9 cellular contexts compared by ENCODE assay signal in the genomic region with DNA sequence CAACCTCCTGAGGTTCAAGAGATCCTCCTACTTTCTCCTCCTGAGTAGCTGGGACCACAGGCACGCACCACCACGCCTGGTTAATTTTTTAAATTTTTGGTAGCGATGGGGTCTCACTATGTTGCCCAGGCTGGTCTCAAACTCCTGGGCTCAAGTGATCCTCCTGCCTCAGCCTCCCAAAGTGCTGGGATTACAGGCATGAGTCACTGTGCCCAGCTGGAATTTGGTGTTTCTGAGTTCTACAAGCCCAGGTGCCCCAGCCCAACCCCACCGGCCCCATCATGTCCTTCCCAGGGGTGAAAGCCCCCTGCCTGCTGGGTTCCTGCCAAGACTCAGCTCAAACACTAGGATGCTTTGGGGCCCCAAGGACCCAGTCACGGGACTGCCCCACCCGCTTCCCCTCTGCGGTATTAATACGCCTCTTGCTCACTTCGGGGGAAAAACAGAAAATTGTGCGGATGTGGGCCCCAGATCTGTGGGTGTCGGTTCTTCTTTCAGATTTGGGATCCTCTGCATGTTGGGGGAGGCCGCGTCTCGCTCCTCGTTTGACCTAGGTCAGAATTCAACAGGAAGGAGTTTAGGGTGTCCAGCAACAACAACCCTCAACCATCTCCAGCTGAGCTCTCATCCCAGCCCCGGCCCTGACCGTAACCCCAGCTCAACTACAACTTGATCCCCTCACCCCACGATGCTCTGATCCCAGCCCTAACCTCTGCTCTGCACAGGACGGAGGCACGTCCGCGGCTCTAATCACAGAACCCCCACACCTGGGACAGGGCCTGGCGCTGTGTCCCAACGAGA. TPM values are rescaled to one million over a fixed set of nuclear protein-coding genes. Genes with fewer than 3 reads are reported as not detected.
A peak's percentile ranks its signal among the peaks of the same experiment; 100 is the strongest.
DNase-seq lines count a peak whose midpoint lies in the region; ATAC-seq and TF ChIP-seq lines count a peak whose summit lies in the region.
"Had no signal": no experiment of that assay in that cellular context is flagged by ENCODE, and none has a peak within 500 bp of the region (broad histone marks: within the 10 kb centered on the region; RNA-seq: fewer than 3 reads in every experiment).

No MANE protein-coding gene starts in this region.

- POLR2A ChIA-PET in CD8-positive, alpha-beta T cell (lab: Charles Lee), result interaction anchor here (0.9 to 1.6 kb wide), 3 partner anchors 23 to 95 kb away, joined by 3 to 7 read pairs (median 3); a partner anchor contains a TSS

- peak overlapping the region; percentile 43 for H3K27ac ChIP-seq in CD8-positive, alpha-beta T cell (ENCODE audit: low read depth, low read length)
- peak overlapping the region; percentile 76 for H3K27ac ChIP-seq in effector memory CD4-positive, alpha-beta T cell (ENCODE audit: insufficient read depth, low read length, poor library complexity, severe bottlenecking)
- H3K27ac ChIP-seq in WERI-Rb-1, result no peak overlapping the region
- H3K27ac ChIP-seq: SK-N-MC had no signal

- peak overlapping the region; percentile 98 for H3K27ac Mint-ChIP-seq in CD8-positive, alpha-beta T cell

- H3K27me3 Mint-ChIP-seq in CD8-positive, alpha-beta T cell (ENCODE audit: low read depth), result no peaks in the 10 kb centered on the region

- peak overlapping the region; percentile 80 for H3K4me3 Mint-ChIP-seq in CD8-positive, alpha-beta T cell

- H3K4me3 ChIP-seq in CD8-positive, alpha-beta T cell (ENCODE audit: low read depth, low read length), result peak overlapping the region; percentile 49
- peak overlapping the region; percentile 38 for H3K4me3 ChIP-seq in effector memory CD4-positive, alpha-beta T cell (ENCODE audit: insufficient read depth, low read depth, low read length, poor library complexity, severe bottlenecking)
- H3K4me3 ChIP-seq in WERI-Rb-1 (ENCODE audit: low read depth, low read length), result no peak overlapping the region
- H3K4me3 ChIP-seq: SK-N-MC had no signal

- TF ChIP-seq CTCF in CD8-positive, alpha-beta T cell (IDR thresholded peaks at IDR 0.05), result no peak
- TF ChIP-seq CTCF in WERI-Rb-1 (IDR thresholded peaks at IDR 0.05; ENCODE audit: low read depth, low read length), result no peak

- no peaks in the 10 kb centered on the region for H3K9me3 Mint-ChIP-seq in CD8-positive, alpha-beta T cell

- intact Hi-C loops in CD8-positive, alpha-beta T cell (cut with DNase I, micrococcal nuclease), result loop anchor here in 1 of 2 experiments (2.0 kb wide), 1 partner anchor 25 kb away; a partner anchor contains a TSS

- no peaks in the 10 kb centered on the region for H3K9me3 ChIP-seq in CD8-positive, alpha-beta T cell (ENCODE audit: low read length)
- H3K9me3 ChIP-seq in effector memory CD4-positive, alpha-beta T cell (ENCODE audit: control insufficient read depth, low read length), result no peaks in the 10 kb centered on the region
- H3K9me3 ChIP-seq in WERI-Rb-1 (ENCODE audit: severe bottlenecking), result no peaks in the 10 kb centered on the region

- peaks cover 53% of the 10 kb centered on the region for H3K4me1 Mint-ChIP-seq in CD8-positive, alpha-beta T cell (ENCODE audit: low read depth)

- no peaks in the 10 kb centered on the region for H3K36me3 Mint-ChIP-seq in CD8-positive, alpha-beta T cell

- no peaks in the 10 kb centered on the region for H3K36me3 ChIP-seq in CD8-positive, alpha-beta T cell (ENCODE audit: insufficient read depth, low read length)
- H3K36me3 ChIP-seq in effector memory CD4-positive, alpha-beta T cell (ENCODE audit: control insufficient read depth, insufficient read depth, low read length), result no peaks in the 10 kb centered on the region
- H3K36me3 ChIP-seq in WERI-Rb-1, result no peaks in the 10 kb centered on the region

- peaks cover 39% of the 10 kb centered on the region for H3K4me1 ChIP-seq in CD8-positive, alpha-beta T cell (ENCODE audit: insufficient read depth, low read length)
- H3K4me1 ChIP-seq in effector memory CD4-positive, alpha-beta T cell (ENCODE audit: control insufficient read depth, insufficient read depth, low read length, poor library complexity, severe bottlenecking), result peaks cover 20% of the 10 kb centered on the region

- CTCF ChIA-PET in CD8-positive, alpha-beta T cell (lab: Charles Lee), result interaction anchor here (1.3 to 2.0 kb wide), 4 partner anchors 13 to 137 kb away, joined by 5 to 9 read pairs (median 5); no protein-coding TSS in a partner anchor

- no peaks in the 10 kb centered on the region for H3K27me3 ChIP-seq in CD8-positive, alpha-beta T cell (ENCODE audit: insufficient read depth, low read length)
- H3K27me3 ChIP-seq in effector memory CD4-positive, alpha-beta T cell (replicated peaks; ENCODE audit: control insufficient read depth, insufficient read depth, low read length, poor library complexity, severe bottlenecking), result no peaks in the 10 kb centered on the region
- no peaks in the 10 kb centered on the region for H3K27me3 ChIP-seq in WERI-Rb-1 (ENCODE audit: insufficient read depth, low read depth, severe bottlenecking)

- peak; percentile 44 to 86 (median 70) for DNase-seq in CD8-positive, alpha-beta T cell
- DNase-seq in activated CD4-positive, CD25-positive, alpha-beta regulatory T cell treated with anti-CD3 and anti-CD28 coated beads, Interleukin-2, amount 50 U/mL, for 16 hours (ENCODE audit: low read depth, low spot score), result peak; percentile 62
- DNase-seq in effector memory CD4-positive, alpha-beta T cell, result peak; percentile 53 to 62 (median 57)
- DNase-seq in stimulated activated CD4-positive, alpha-beta T cell treated with anti-CD3 and anti-CD28 coated beads, Interleukin-4, amount 100 ng/mL, for 48 hours (ENCODE audit: low read depth in 2 of 2), result peak; percentile 61 to 68
- no peak for DNase-seq in dedifferentiated amniotic fluid mesenchymal stem cell (ENCODE audit: extremely low spot score)
- no peak for DNase-seq in WERI-Rb-1
- no peak for DNase-seq in 8988T

- ATAC-seq in CD8-positive, alpha-beta T cell, result peak; percentile 94
- peak; percentile 57 for ATAC-seq in HG02885 (IDR thresholded peaks at IDR 0.05; ENCODE audit: poor library complexity, unreplicated experiment)

RNA-seq across cellular contexts. Expression of a gene that starts 3.7 kb away (rescaled TPM):
- total RNA-seq in CD8-positive, alpha-beta T cell, result 1 to 10 TPM; 2.3 to 3.9 TPM

RNA-seq across cellular contexts. Expression of a gene that starts 25.0 kb away (rescaled TPM):
- 10 to 100 TPM; 32.4 to 39.5 TPM for total RNA-seq in CD8-positive, alpha-beta T cell

RNA-seq across cellular contexts. Expression of a gene that starts 26.3 kb away (rescaled TPM):
- total RNA-seq in CD8-positive, alpha-beta T cell, result not detected

RNA-seq across cellular contexts. Expression of a gene that starts 28.7 kb away (rescaled TPM):
- 1 to 10 TPM; 1.1 to 1.5 TPM for total RNA-seq in CD8-positive, alpha-beta T cell

RNA-seq across cellular contexts. Expression of a gene that starts 36.7 kb away (rescaled TPM):
- total RNA-seq in CD8-positive, alpha-beta T cell, result not detected

Comparison
In these comparisons a context has a peak if more than half of its experiments do, and no peak if none do; other contexts are left out.
1. DNase-seq: peak in CD8-positive, alpha-beta T cell (7 of 7), activated CD4-positive, CD25-positive, alpha-beta regulatory T cell treated with anti-CD3 and anti-CD28 coated beads, Interleukin-2, amount 50 U/mL, for 16 hours (single experiment), effector memory CD4-positive, alpha-beta T cell (3 of 3) and stimulated activated CD4-positive, alpha-beta T cell treated with anti-CD3 and anti-CD28 coated beads, Interleukin-4, amount 100 ng/mL, for 48 hours (2 of 2); none in dedifferentiated amniotic fluid mesenchymal stem cell (single experiment), WERI-Rb-1 (single experiment) and 8988T (single experiment).